8 cellular contexts compared by ENCODE assay signal in genomic region chr18:5894613-5895299, GRCh38. TPM values are rescaled to one million over a fixed set of nuclear protein-coding genes. Genes with fewer than 3 reads are reported as not detected.
DNase-seq lines count a peak whose midpoint lies in the region; ATAC-seq, FAIRE-seq and TF ChIP-seq lines count a peak whose summit lies in the region.

No MANE protein-coding gene starts in this region.

- no peak for FAIRE-seq in HepG2 (lab: Jason Lieb, UNC)

- no peaks in the 10 kb centered on the region for H3K9me3 ChIP-seq in adrenal gland (replicated peaks in 1 of 3)
- H3K9me3 ChIP-seq in HepG2 (ENCODE audit: low read length): no peaks in the 10 kb centered on the region
- no peaks in the 10 kb centered on the region for H3K9me3 ChIP-seq in thyroid gland

- no peak for TF ChIP-seq POLR2A in adrenal gland (IDR thresholded peaks at IDR 0.05)
- no peak for TF ChIP-seq POLR2A in HepG2 (IDR thresholded peaks at IDR 0.05; ENCODE audit: insufficient read depth in 1 of 2, low read depth in 2 of 2, low read length in 2 of 2)
- no peak for TF ChIP-seq POLR2A in thyroid gland (IDR thresholded peaks at IDR 0.05)

- peak; percentile 29 for DNase-seq in activated CD4-positive, alpha-beta T cell treated with anti-CD3 and anti-CD28 coated beads for 36 hours
- no peak for DNase-seq in activated CD4-positive, alpha-beta T cell treated with anti-CD3 and anti-CD28 coated beads for 1 hour
- DNase-seq in adrenal gland: peak; percentile 15 to 61 (median 33)
- no peak for DNase-seq in HepG2 (ENCODE audit: low spot score)
- DNase-seq in thyroid gland: peak; percentile 5 to 8
- DNase-seq in Kasumi-1 (lab: John Stamatoyannopoulos, UW): no peak
- DNase-seq in activated CD4-positive, alpha-beta T cell treated with anti-CD3 and anti-CD28 coated beads, Interleukin-2, amount 10 ng/mL, durations not matched to agents 24 days and 14 days: no peak
- no peak for DNase-seq in left lobe of liver (ENCODE audit: low spot score)

- peaks cover 56% of the 10 kb centered on the region for H3K27me3 Mint-ChIP-seq in activated CD4-positive, alpha-beta T cell treated with anti-CD3 and anti-CD28 coated beads for 36 hours
- H3K27me3 Mint-ChIP-seq in activated CD4-positive, alpha-beta T cell treated with anti-CD3 and anti-CD28 coated beads, Interleukin-2, amount 10 ng/mL, durations not matched to agents 24 days and 14 days: peaks cover 73% of the 10 kb centered on the region

- peak overlapping the region; percentile 68 for H3K4me2 ChIP-seq in HepG2 (ENCODE audit: low read depth, low read length)

- no peaks in the 10 kb centered on the region for H3K9me3 Mint-ChIP-seq in activated CD4-positive, alpha-beta T cell treated with anti-CD3 and anti-CD28 coated beads for 36 hours (ENCODE audit: low read depth)
- no peaks in the 10 kb centered on the region for H3K9me3 Mint-ChIP-seq in activated CD4-positive, alpha-beta T cell treated with anti-CD3 and anti-CD28 coated beads, Interleukin-2, amount 10 ng/mL, durations not matched to agents 24 days and 14 days

- BruUV-seq in HepG2 (replicated peaks; lab: Mats Ljungman, UMichigan): no TSS peak

- H2AFZ ChIP-seq in HepG2 (ENCODE audit: low read length): no peak overlapping the region

- no peaks in the 10 kb centered on the region for H3K79me2 ChIP-seq in HepG2 (ENCODE audit: insufficient read depth, low read length)

- POLR2A ChIA-PET in activated CD4-positive, alpha-beta T cell treated with anti-CD3 and anti-CD28 coated beads for 36 hours (lab: Charles Lee): no interaction called here
- POLR2A ChIA-PET in HepG2 (lab: Yijun Ruan, JAX): no interaction called here

- H3K36me3 ChIP-seq in adrenal gland (replicated peaks in 1 of 2) (no peaks in the 10 kb centered on the region), HepG2 (replicated peaks in 1 of 2; ENCODE audit: control insufficient read depth in 1 of 2, insufficient read depth in 2 of 2, low read length in 2 of 2) (no peaks in the 10 kb centered on the region), thyroid gland (no peaks in the 10 kb centered on the region)

- ATAC-seq in activated CD4-positive, alpha-beta T cell treated with anti-CD3 and anti-CD28 coated beads for 36 hours: peak; percentile 21
- ATAC-seq in HepG2 (no peak), left lobe of liver (no peak)

- H4K20me1 ChIP-seq in HepG2 (ENCODE audit: insufficient read depth, low read length): no peaks in the 10 kb centered on the region

- CTCF ChIA-PET in activated CD4-positive, alpha-beta T cell treated with anti-CD3 and anti-CD28 coated beads for 36 hours (lab: Charles Lee): no interaction called here
- CTCF ChIA-PET in HepG2 (lab: Yijun Ruan, JAX; ENCODE audit: low intra/inter-chr PET ratio, low total read pairs): no interaction called here

- TF ChIP-seq EP300 in HepG2 (IDR thresholded peaks at IDR 0.05; ENCODE audit: low read depth in 2 of 2, low read length in 2 of 2) (no peak), HepG2 (CRISPR knock-in tag; IDR thresholded peaks at IDR 0.05; ENCODE audit: borderline replicate concordance) (no peak)

- H3K27me3 ChIP-seq in adrenal gland (no peaks in the 10 kb centered on the region), HepG2 (ENCODE audit: control insufficient read depth in 1 of 2, insufficient read depth in 2 of 2, low read length in 2 of 2) (peaks cover 21 to 90% of the 10 kb centered on the region in 2 experiments), thyroid gland (peaks cover 22% of the 10 kb centered on the region)

- peak overlapping the region in 3 of 5 donors; percentile 77 to 93 (median 92) for H3K27ac ChIP-seq in adrenal gland
- no peak overlapping the region for H3K27ac ChIP-seq in HepG2 (ENCODE audit: extremely low read length, insufficient read depth, low read length)
- no peak overlapping the region for H3K27ac ChIP-seq in thyroid gland

- intact Hi-C loops in activated CD4-positive, alpha-beta T cell treated with anti-CD3 and anti-CD28 coated beads for 36 hours (cut with DNase I, micrococcal nuclease): loop anchor here in 1 of 2 experiments (10.0 kb wide), 1 partner anchor 520 kb away; the partner anchor contains the start of gene L3MBTL4
- intact Hi-C loops in adrenal gland (cut with DNase I): loop anchor here (5.0 to 10.0 kb wide), 2 partner anchors 520 to 578 kb away; partner anchors contain the start of gene L3MBTL4 (in 1 of the 2)
- intact Hi-C loops in HepG2 (cut with micrococcal nuclease; ENCODE audit: unreplicated experiment): loop anchor here (10.0 kb wide), 2 partner anchors 60 to 160 kb away; no protein-coding TSS in a partner anchor
- intact Hi-C loops in thyroid gland (cut with DNase I): no loop called here
- intact Hi-C loops in activated CD4-positive, alpha-beta T cell treated with anti-CD3 and anti-CD28 coated beads, Interleukin-2, amount 10 ng/mL, durations not matched to agents 24 days and 14 days (cut with micrococcal nuclease): loop anchor here (10.0 kb wide), 1 partner anchor 270 kb away; no protein-coding TSS in a partner anchor

- peaks cover 9% of the 10 kb centered on the region for H3K4me1 Mint-ChIP-seq in activated CD4-positive, alpha-beta T cell treated with anti-CD3 and anti-CD28 coated beads for 36 hours
- H3K4me1 Mint-ChIP-seq in activated CD4-positive, alpha-beta T cell treated with anti-CD3 and anti-CD28 coated beads, Interleukin-2, amount 10 ng/mL, durations not matched to agents 24 days and 14 days: no peaks in the 10 kb centered on the region

- H3K4me1 ChIP-seq in adrenal gland (replicated peaks in 1 of 2) (peaks cover 20 to 31% of the 10 kb centered on the region in 2 donors), HepG2 (ENCODE audit: insufficient read depth, low read length) (peaks cover 11% of the 10 kb centered on the region; the same call in 1 of the 2 replicates), thyroid gland (peaks cover 12 to 18% of the 10 kb centered on the region in 2 donors)

- no peak for TF ChIP-seq CTCF in adrenal gland (IDR thresholded peaks at IDR 0.05)
- no peak for TF ChIP-seq CTCF in HepG2 (CRISPR knock-in tag; IDR thresholded peaks at IDR 0.05)
- no peak for TF ChIP-seq CTCF in thyroid gland (IDR thresholded peaks at IDR 0.05)

- H3K27ac Mint-ChIP-seq in activated CD4-positive, alpha-beta T cell treated with anti-CD3 and anti-CD28 coated beads for 36 hours: no peak overlapping the region
- H3K27ac Mint-ChIP-seq in activated CD4-positive, alpha-beta T cell treated with anti-CD3 and anti-CD28 coated beads, Interleukin-2, amount 10 ng/mL, durations not matched to agents 24 days and 14 days: no peak overlapping the region

- TF ChIP-seq RAD21 in HepG2 (CRISPR knock-in tag; IDR thresholded peaks at IDR 0.05): no peak

- H3K9ac ChIP-seq in HepG2 (ENCODE audit: insufficient read depth, low read depth, low read length): no peak overlapping the region

- no peak overlapping the region for H3K4me3 Mint-ChIP-seq in activated CD4-positive, alpha-beta T cell treated with anti-CD3 and anti-CD28 coated beads for 36 hours
- H3K4me3 Mint-ChIP-seq in activated CD4-positive, alpha-beta T cell treated with anti-CD3 and anti-CD28 coated beads, Interleukin-2, amount 10 ng/mL, durations not matched to agents 24 days and 14 days: no peak overlapping the region

- H3K4me3 ChIP-seq in adrenal gland: peak overlapping the region in 2 of 4 donors; percentile 37 to 80
- H3K4me3 ChIP-seq in HepG2 (replicated peaks in 1 of 3; ENCODE audit: insufficient read depth in 1 of 3, low read depth in 2 of 3, low read length in 3 of 3): peak overlapping the region; percentile 36 to 65 (median 38); a peak in 5 of 6 replicates
- peak overlapping the region in 1 of 3 donors; percentile 31 for H3K4me3 ChIP-seq in thyroid gland (replicated peaks in 1 of 3)

- no peaks in the 10 kb centered on the region for H3K36me3 Mint-ChIP-seq in activated CD4-positive, alpha-beta T cell treated with anti-CD3 and anti-CD28 coated beads for 36 hours (ENCODE audit: low read depth)
- no peaks in the 10 kb centered on the region for H3K36me3 Mint-ChIP-seq in activated CD4-positive, alpha-beta T cell treated with anti-CD3 and anti-CD28 coated beads, Interleukin-2, amount 10 ng/mL, durations not matched to agents 24 days and 14 days (ENCODE audit: low read depth)

- in situ Hi-C loops in HepG2 (cut with HindIII; ENCODE audit: extremely low pct_ligation_motif_present, low pct_unique_long_range_greater_than_20kb): loop anchor here (10.0 to 25.0 kb wide), 2 partner anchors 320 to 993 kb away; no protein-coding TSS in a partner anchor

- WGBS in adrenal gland, 4 donors: 0 to 2% (median 1%) methylated on average over 7 to 56 of the region's 56 CpGs
- 10% methylated on average over 2 of the region's 56 CpGs for WGBS in HepG2 (ENCODE audit: low lambda C conversion rate)
- 2 to 4% methylated on average over 5 to 9 of the region's 56 CpGs for WGBS in thyroid gland, 2 donors

RNA-seq across cellular contexts. Expression of gene TMEM200C, which starts 0.6 kb away (rescaled TPM):
- not detected for total RNA-seq in activated CD4-positive, alpha-beta T cell treated with anti-CD3 and anti-CD28 coated beads for 36 hours
- total RNA-seq in adrenal gland (10 to 100 TPM in 5 of 8 donors, 1 to 10 TPM in 3; 5.8 to 42.4 (median 15.9) TPM), HepG2 (2016; rRNA removed; fragmentation: Illumina TruSeq; extraction: Trizol) (0.04 TPM in 1 of 2 replicates, not detected in the other), thyroid gland (under 1 TPM in 2 of 4 donors, not detected in 2; 0.08 to 0.13 TPM), left lobe of liver (3.7 TPM)
- polyA plus RNA-seq in adrenal gland (1 to 10 TPM; 1.6 to 3.1 (median 2.7) TPM), HepG2 (2011; rRNA removed) (not detected in 2 replicates)
- not detected in 2 replicates for total RNA-seq in HepG2 (2016; cell fraction: cytosol; rRNA removed; fragmentation: Illumina TruSeq; extraction: Trizol; ENCODE audit: low read depth)
- total RNA-seq in HepG2 (2016; cell fraction: insoluble cytoplasmic fraction; rRNA removed; fragmentation: Illumina TruSeq; extraction: Trizol): not detected in 2 replicates
- not detected in 2 replicates for total RNA-seq in HepG2 (2016; cell fraction: membrane; rRNA removed; fragmentation: Illumina TruSeq; extraction: Trizol)
- not detected in 2 replicates for total RNA-seq in HepG2 (2016; cell fraction: nucleus; rRNA removed; fragmentation: Illumina TruSeq; extraction: Trizol)
- polyA plus RNA-seq in HepG2 (2011; cell fraction: cytosol; rRNA removed): not detected in 2 replicates
- polyA plus RNA-seq in HepG2 (2011; cell fraction: nucleus; rRNA removed): 0.09 TPM in 1 of 2 replicates, not detected in the other
- 0.08 TPM in 1 of 2 replicates, not detected in the other for polyA plus RNA-seq in HepG2 (2012)
- polyA plus RNA-seq in HepG2 (2016; cell fraction: cytosol; fragmentation: Illumina TruSeq; extraction: Trizol; ENCODE audit: low read depth): not detected in 2 replicates
- polyA plus RNA-seq in HepG2 (2016; cell fraction: insoluble cytoplasmic fraction; fragmentation: Illumina TruSeq; extraction: Trizol; ENCODE audit: low read depth): not detected in 2 replicates
- polyA plus RNA-seq in HepG2 (2016; cell fraction: membrane; fragmentation: Illumina TruSeq; extraction: Trizol; ENCODE audit: low read depth): not detected in 2 replicates
- polyA plus RNA-seq in HepG2 (2016; cell fraction: nucleus; fragmentation: Illumina TruSeq; extraction: Trizol; ENCODE audit: insufficient read depth, low read depth): not detected in 2 replicates
- polyA minus RNA-seq in HepG2 (2011; rRNA and poly(A)+ RNA removed; ENCODE audit: low replicate concordance): not detected in 2 replicates
- not detected in 2 replicates for polyA minus RNA-seq in HepG2 (2011; cell fraction: cytosol; rRNA and poly(A)+ RNA removed)
- 0.12 TPM in 1 of 2 replicates, not detected in the other for polyA minus RNA-seq in HepG2 (2011; cell fraction: nucleus; rRNA and poly(A)+ RNA removed)
- total RNA-seq in activated CD4-positive, alpha-beta T cell treated with anti-CD3 and anti-CD28 coated beads, Interleukin-2, amount 10 ng/mL, durations not matched to agents 24 days and 14 days: not detected in 2 replicates

Comparison
In these comparisons a context has a peak if more than half of its experiments do, and no peak if none do; other contexts are left out.
1. DNase-seq: peak in activated CD4-positive, alpha-beta T cell treated with anti-CD3 and anti-CD28 coated beads for 36 hours (single experiment), adrenal gland (7 of 7) and thyroid gland (2 of 2); none in activated CD4-positive, alpha-beta T cell treated with anti-CD3 and anti-CD28 coated beads for 1 hour (single experiment), HepG2 (single experiment), Kasumi-1 (0 of 2), activated CD4-positive, alpha-beta T cell treated with anti-CD3 and anti-CD28 coated beads, Interleukin-2, amount 10 ng/mL, durations not matched to agents 24 days and 14 days (single experiment) and left lobe of liver (single experiment).
2. H3K27ac ChIP-seq: peak in adrenal gland (3 of 5); none in HepG2 (single experiment) and thyroid gland (0 of 3).